Comparison of ENCODE assay signal across 4 cellular contexts in the genomic region with DNA sequence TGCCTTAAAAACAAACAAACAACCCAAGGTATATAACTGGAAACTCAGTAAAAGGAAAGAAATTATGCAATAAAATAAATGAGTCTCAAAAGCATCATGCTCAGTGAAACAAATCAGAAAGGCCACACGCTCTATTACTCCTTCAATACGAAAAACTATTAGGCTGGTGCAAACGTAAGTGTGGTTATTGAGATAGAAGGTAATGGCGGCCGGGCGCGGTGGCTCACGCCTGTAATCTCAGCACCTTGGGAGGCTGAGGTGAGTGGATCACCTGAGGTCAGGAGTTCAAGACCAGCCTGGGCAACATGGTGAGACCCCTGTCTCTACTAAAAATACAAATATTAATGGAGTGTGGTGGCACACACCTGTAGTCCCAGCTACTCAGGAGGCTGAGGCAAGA. TPM values are rescaled to one million over a fixed set of nuclear protein-coding genes. Genes with fewer than 3 reads are reported as not detected.
"Had no signal": no experiment of that assay in that cellular context is flagged by ENCODE, and none has a peak within 500 bp of the region (broad histone marks: within the 10 kb centered on the region; RNA-seq: fewer than 3 reads in every experiment).

No MANE protein-coding gene starts in this region.

RNA-seq across cellular contexts. Expression of a gene that starts 17.6 kb away (rescaled TPM):
- total RNA-seq: naive thymus-derived CD8-positive, alpha-beta T cell; natural killer cell treated with Interleukin-12 subunit alpha and Interleukin-12 subunit beta and Interleukin-15 and Interleukin-18, amount 100 ng/mL, for 72 hours; pulmonary artery endothelial cell; smooth muscle cell had no signal
